In genomic region chr9:136952876-136953770, GRCh38 we compare ENCODE assay signal across 24 cellular contexts. TPM values are rescaled to one million over a fixed set of nuclear protein-coding genes. Genes with fewer than 3 reads are reported as not detected.
A peak's percentile ranks its signal among the peaks of the same experiment; 100 is the strongest.
DNase-seq lines count a peak whose midpoint lies in the region; ATAC-seq and TF ChIP-seq lines count a peak whose summit lies in the region.
"Had no signal": no experiment of that assay in that cellular context is flagged by ENCODE, and none has a peak within 500 bp of the region (broad histone marks: within the 10 kb centered on the region; RNA-seq: fewer than 3 reads in every experiment).

No MANE protein-coding gene starts in this region.

- H3K27ac ChIP-seq in tibial nerve = peak overlapping the region in 3 of 4 donors; percentile 42 to 88 (median 52)
- H3K27ac ChIP-seq in suprapubic skin = no peak overlapping the region
- H3K27ac ChIP-seq: 22Rv1; BLaER1 treated with 17β-estradiol and CSF1 and Interleukin-3, amounts not matched to agents 10 nM and 100 nM; KMS-11; Peyer's patch had no signal

- TF ChIP-seq EP300 in tibial nerve (IDR thresholded peaks at IDR 0.05) (no peak), suprapubic skin (IDR thresholded peaks at IDR 0.05) (no peak)

- no TSS peak for BruUV-seq in MCF 10A (replicated peaks; lab: Mats Ljungman, UMichigan)

- H3K4me3 ChIP-seq in tibial nerve (no peak overlapping the region), suprapubic skin (no peak overlapping the region)
- H3K4me3 ChIP-seq: BLaER1 treated with 17β-estradiol and CSF1 and Interleukin-3, amounts not matched to agents 10 nM and 100 nM; Peyer's patch had no signal

- H3K9me3 ChIP-seq in tibial nerve (no peaks in the 10 kb centered on the region), suprapubic skin (no peaks in the 10 kb centered on the region)
- H3K9me3 ChIP-seq: Peyer's patch had no signal

- peaks cover 32% of the 10 kb centered on the region for H3K27me3 Mint-ChIP-seq in nephron progenitor cell (ENCODE audit: low read depth, poor library complexity)
- H3K27me3 Mint-ChIP-seq in MCF 10A (ENCODE audit: insufficient read depth, unreplicated experiment) = no peaks in the 10 kb centered on the region

- TF ChIP-seq CTCF in nephron progenitor cell (IDR thresholded peaks at IDR 0.05) (no peak), tibial nerve (IDR thresholded peaks at IDR 0.05) (no peak), suprapubic skin (IDR thresholded peaks at IDR 0.05) (no peak), MCF 10A (IDR thresholded peaks at IDR 0.05; ENCODE audit: unreplicated experiment) (no peak)

- H3K4me3 Mint-ChIP-seq in nephron progenitor cell (no peak overlapping the region), MCF 10A (ENCODE audit: unreplicated experiment) (no peak overlapping the region)
- H3K4me3 Mint-ChIP-seq: CD8-positive, alpha-beta T cell had no signal

- ATAC-seq in Right ventricle myocardium inferior = no peak
- no peak for ATAC-seq in left ventricle myocardium superior
- ATAC-seq: CD8-positive, alpha-beta T cell; HCT116 had no signal

- no peak for TF ChIP-seq POLR2A in tibial nerve (IDR thresholded peaks at IDR 0.05)
- TF ChIP-seq POLR2A in suprapubic skin (IDR thresholded peaks at IDR 0.05) = no peak

- DNase-seq in Right ventricle myocardium inferior (ENCODE audit: missing footprints) = peak; percentile 52
- no peak for DNase-seq in cardiac septum (ENCODE audit: low spot score)
- DNase-seq in left ventricle myocardium superior = peak; percentile 34
- peak; percentile 8 for DNase-seq in nephron progenitor cell
- DNase-seq in tibial nerve (ENCODE audit: low spot score in 2 of 2) = no peak
- no peak for DNase-seq in pons (ENCODE audit: low spot score)
- DNase-seq in suprapubic skin (ENCODE audit: low spot score in 2 of 2) = no peak
- no peak for DNase-seq in MCF 10A (ENCODE audit: unreplicated experiment)
- DNase-seq: ACHN, DND-41, GOT3, NCI-H1105 treated with DMSO at 0.1 percent for 48 hours, NCI-H1694, NCI-H2081, NCI-H2171, NCI-H524 treated with DMSO at 0.1 percent for 48 hours, NCI-H82, Peyer's patch had no signal

- CTCF ChIA-PET in MCF 10A (lab: Yijun Ruan, JAX) = interaction anchor here (1.6 kb wide), 1 partner anchor 9 kb away, joined by 3 read pairs; no protein-coding TSS in a partner anchor

- H3K27me3 ChIP-seq in tibial nerve (no peaks in the 10 kb centered on the region), suprapubic skin (no peaks in the 10 kb centered on the region)
- H3K27me3 ChIP-seq: BLaER1 treated with 17β-estradiol and CSF1 and Interleukin-3, amounts not matched to agents 10 nM and 100 nM; Peyer's patch had no signal

- H3K9me3 Mint-ChIP-seq in nephron progenitor cell = peaks cover 9% of the 10 kb centered on the region
- peaks cover 10% of the 10 kb centered on the region for H3K9me3 Mint-ChIP-seq in MCF 10A (ENCODE audit: unreplicated experiment)

- intact Hi-C loops in Right ventricle myocardium inferior (cut with DNase I) = no loop called here
- intact Hi-C loops in cardiac septum (cut with DNase I) = loop anchor here (2.0 kb wide), 1 partner anchor 22 kb away; no protein-coding TSS in a partner anchor
- intact Hi-C loops in left ventricle myocardium superior (cut with micrococcal nuclease) = no loop called here
- intact Hi-C loops in MCF 10A (cut with micrococcal nuclease) = no loop called here

- H3K4me1 ChIP-seq in tibial nerve = peaks cover 0 to 47% (median 20%) of the 10 kb centered on the region in 4 donors
- peaks cover 23% of the 10 kb centered on the region for H3K4me1 ChIP-seq in suprapubic skin

- 73 to 88% methylated on average over 23 to 38 of the region's 44 CpGs for WGBS in tibial nerve, 2 donors
- WGBS in suprapubic skin = 93% methylated on average over 9 of the region's 44 CpGs

- H3K4me1 Mint-ChIP-seq in nephron progenitor cell (no peaks in the 10 kb centered on the region), MCF 10A (ENCODE audit: insufficient read depth, unreplicated experiment) (no peaks in the 10 kb centered on the region)

- H3K36me3 ChIP-seq in tibial nerve = no peaks in the 10 kb centered on the region
- H3K36me3 ChIP-seq in suprapubic skin = no peaks in the 10 kb centered on the region
- H3K36me3 ChIP-seq: BLaER1 treated with 17β-estradiol and CSF1 and Interleukin-3, amounts not matched to agents 10 nM and 100 nM; Peyer's patch had no signal

- POLR2A ChIA-PET in MCF 10A (lab: Yijun Ruan, JAX) = interaction anchor here (0.6 kb wide), 1 partner anchor 176 kb away, joined by 4 read pairs; no protein-coding TSS in a partner anchor

- H3K36me3 Mint-ChIP-seq in nephron progenitor cell (ENCODE audit: low read depth) = no peaks in the 10 kb centered on the region
- no peaks in the 10 kb centered on the region for H3K36me3 Mint-ChIP-seq in MCF 10A (ENCODE audit: insufficient read depth, unreplicated experiment)
- H3K36me3 Mint-ChIP-seq: CD8-positive, alpha-beta T cell had no signal

- H3K27ac Mint-ChIP-seq in nephron progenitor cell (no peak overlapping the region), MCF 10A (ENCODE audit: low read depth, unreplicated experiment) (no peak overlapping the region)
- H3K27ac Mint-ChIP-seq: CD8-positive, alpha-beta T cell had no signal

RNA-seq across cellular contexts. Expression of gene LCN12, which starts 1.1 kb away (rescaled TPM):
- total RNA-seq in Right ventricle myocardium inferior = 2.9 TPM
- total RNA-seq in cardiac septum = 20.7 TPM
- 3.6 TPM for total RNA-seq in left ventricle myocardium superior
- 10 to 100 TPM in 2 of 4 donors, 1 to 10 TPM in 2; 2.4 to 16.8 (median 7.8) TPM for total RNA-seq in tibial nerve
- 1 to 10 TPM in 1 of 4 donors, not detected in 3; 3.7 TPM for total RNA-seq in suprapubic skin
- 0.86 and 1.2 TPM in 2 replicates for total RNA-seq in MCF 10A (2022)
- total RNA-seq: G401 had no signal

RNA-seq across cellular contexts. Expression of gene C8G, which starts 8.1 kb away (rescaled TPM):
- total RNA-seq in Right ventricle myocardium inferior = 1.3 TPM
- total RNA-seq in cardiac septum = 3.4 TPM
- total RNA-seq in left ventricle myocardium superior = 2.2 TPM
- 1 to 10 TPM in 2 of 4 donors, not detected in 2; 3.3 to 5.1 TPM for total RNA-seq in tibial nerve
- 1 to 10 TPM in 1 of 4 donors, not detected in 3; 2.7 TPM for total RNA-seq in suprapubic skin
- total RNA-seq in MCF 10A (2022) = 1.0 and 1.1 TPM in 2 replicates
- total RNA-seq: CD8-positive, alpha-beta T cell; G401 had no signal

RNA-seq across cellular contexts. Expression of gene FBXW5, which starts 8.6 kb away (rescaled TPM):
- total RNA-seq in Right ventricle myocardium inferior (143 TPM), cardiac septum (162 TPM), left ventricle myocardium superior (162 TPM), tibial nerve (100 to 1,000 TPM; 138 to 227 (median 193) TPM), suprapubic skin (100 to 1,000 TPM; 101 to 166 (median 142) TPM), MCF 10A (2022) (88.8 and 100 TPM in 2 replicates)

RNA-seq across cellular contexts. Expression of gene PTGDS, which starts 24.2 kb away (rescaled TPM):
- total RNA-seq in Right ventricle myocardium inferior (6,282 TPM), cardiac septum (1,323 TPM), left ventricle myocardium superior (5,424 TPM), tibial nerve (1,000 to 10,000 TPM; 1,059 to 8,972 (median 6,550) TPM), suprapubic skin (10 to 100 TPM in 3 of 4 donors, 1 to 10 TPM in 1; 4.3 to 31.7 (median 25.7) TPM), MCF 10A (2022) (1.1 and 1.8 TPM in 2 replicates)
- total RNA-seq: G401 had no signal

RNA-seq across cellular contexts. Expression of gene LCNL1, which starts 29.7 kb away (rescaled TPM):
- total RNA-seq in Right ventricle myocardium inferior (8.6 TPM), cardiac septum (5.9 TPM), left ventricle myocardium superior (18.3 TPM), tibial nerve (10 to 100 TPM; 14.7 to 86.3 (median 64.3) TPM), suprapubic skin (under 1 TPM in 2 of 4 donors, not detected in 2; 0.18 to 0.40 TPM), MCF 10A (2022) (not detected in 2 replicates)
- total RNA-seq: G401 had no signal

Comparison
In these comparisons a context has a peak if more than half of its experiments do, and no peak if none do; other contexts are left out.
1. DNase-seq: peak in Right ventricle myocardium inferior (single experiment), left ventricle myocardium superior (single experiment) and nephron progenitor cell (single experiment); none in cardiac septum (single experiment), tibial nerve (0 of 2), pons (single experiment), suprapubic skin (0 of 2) and MCF 10A (single experiment).